Comparison of ENCODE assay signal across 14 cellular contexts in the genomic region with DNA sequence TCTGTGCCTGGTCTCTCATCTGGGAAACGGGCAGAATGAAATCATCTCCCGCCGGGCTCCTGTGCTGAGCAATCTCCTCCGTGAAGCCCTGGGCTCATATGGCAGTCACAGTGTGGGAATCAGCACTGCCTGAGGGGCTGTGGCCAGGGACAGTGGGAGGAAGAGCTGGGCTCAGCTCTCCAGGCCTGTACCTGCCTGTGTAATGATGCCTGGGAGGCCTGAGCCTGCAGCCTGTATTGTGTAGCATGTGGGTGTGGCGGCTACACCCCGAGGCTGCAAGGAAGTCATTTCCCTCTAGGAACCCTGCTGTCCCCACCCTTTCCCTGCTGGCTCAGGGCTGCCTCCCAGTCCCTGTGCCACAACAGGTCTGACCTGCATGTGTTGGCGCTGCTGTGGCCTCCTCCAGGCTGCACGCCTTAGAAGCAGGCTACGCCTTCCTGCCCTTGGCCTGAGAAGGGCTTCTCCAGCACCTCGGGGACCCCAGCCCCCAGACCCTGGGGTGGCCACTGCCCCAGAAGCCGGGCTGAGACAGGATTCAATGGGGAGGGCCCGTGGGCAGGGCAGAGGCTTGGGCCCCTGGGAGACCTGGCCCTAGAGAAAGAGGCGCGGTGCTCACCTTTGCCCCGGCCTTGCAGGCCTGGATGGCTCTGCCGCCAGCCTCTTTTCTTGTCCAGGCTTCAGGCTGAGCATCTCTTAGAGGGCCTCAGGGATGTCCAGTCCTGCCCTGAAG. TPM values are rescaled to one million over a fixed set of nuclear protein-coding genes. Genes with fewer than 3 reads are reported as not detected.
DNase-seq lines count a peak whose midpoint lies in the region; FAIRE-seq and TF ChIP-seq lines count a peak whose summit lies in the region.
"Had no signal": no experiment of that assay in that cellular context is flagged by ENCODE, and none has a peak within 500 bp of the region (broad histone marks: within the 10 kb centered on the region; RNA-seq: fewer than 3 reads in every experiment).

No MANE protein-coding gene starts in this region.

- no peak for TF ChIP-seq POLR2A in H54 (IDR thresholded peaks at IDR 0.05; ENCODE audit: low read depth, low read length)
- TF ChIP-seq POLR2A in prostate gland (IDR thresholded peaks at IDR 0.05): peak; percentile 73

- TF ChIP-seq CTCF in glutamatergic neuron (IDR thresholded peaks at IDR 0.05; ENCODE audit: partially characterized antibody, unreplicated experiment) (no peak), prostate gland (IDR thresholded peaks at IDR 0.05) (peak in 1 of 4 experiments; percentile 21)

- no peak overlapping the region for H3K27ac Mint-ChIP-seq in glutamatergic neuron (ENCODE audit: unreplicated experiment)

- H3K27me3 Mint-ChIP-seq in glutamatergic neuron (ENCODE audit: unreplicated experiment): peaks cover 6% of the 10 kb centered on the region

- peak; percentile 78 for DNase-seq in H54 (ENCODE audit: insufficient read length, low spot score)
- DNase-seq in SW480 (ENCODE audit: low spot score): peak; percentile 75
- peak; percentile 29 for DNase-seq in glutamatergic neuron
- DNase-seq in prostate gland (ENCODE audit: low spot score): peak; percentile 65
- no peak for DNase-seq in GOT3 (lab: John Stamatoyannopoulos, UW)
- no peak for DNase-seq in superior temporal gyrus (ENCODE audit: extremely low spot score)
- DNase-seq in SHP77 (lab: John Stamatoyannopoulos, UW): no peak
- no peak for DNase-seq in activated CD8-positive, alpha-beta memory T cell treated with anti-CD3 and anti-CD28 coated beads for 24 hours
- DNase-seq: activated CD8-positive, alpha-beta memory T cell treated with anti-CD3 and anti-CD28 coated beads, Interleukin-2, amount 50 U/mL, for 48 hours; aorta; kidney glomerular epithelial cell; NCI-H1105 treated with DMSO at 0.1 percent for 48 hours had no signal

- H3K9me3 ChIP-seq in prostate gland: no peaks in the 10 kb centered on the region

- H3K9me3 Mint-ChIP-seq in glutamatergic neuron (ENCODE audit: unreplicated experiment): peaks cover 2% of the 10 kb centered on the region

- H3K36me3 ChIP-seq in prostate gland: no peaks in the 10 kb centered on the region

- H3K4me3 Mint-ChIP-seq in glutamatergic neuron (ENCODE audit: unreplicated experiment): no peak overlapping the region

- no peaks in the 10 kb centered on the region for H3K36me3 Mint-ChIP-seq in glutamatergic neuron (ENCODE audit: unreplicated experiment)

- H3K27ac ChIP-seq in prostate gland: peak overlapping the region; percentile 70 to 82
- H3K27ac ChIP-seq: parathyroid adenoma had no signal

- H3K27me3 ChIP-seq in prostate gland (replicated peaks; ENCODE audit: insufficient read depth): no peaks in the 10 kb centered on the region

- H3K4me1 Mint-ChIP-seq in glutamatergic neuron (ENCODE audit: low read depth, unreplicated experiment): no peaks in the 10 kb centered on the region

- intact Hi-C loops in prostate gland (cut with DNase I): no loop called here

- H3K4me3 ChIP-seq in prostate gland: peak overlapping the region; percentile 34 to 53

- FAIRE-seq in H54 (lab: Jason Lieb, UNC): peak; percentile 41
- FAIRE-seq: TTC549 had no signal

- H3K4me1 ChIP-seq in prostate gland (replicated peaks): peaks cover 2% of the 10 kb centered on the region
- H3K4me1 ChIP-seq: parathyroid adenoma had no signal

- WGBS in prostate gland: 51% methylated on average over 11 of the region's 16 CpGs

RNA-seq across cellular contexts. Expression of gene ITGB4, which starts 2.1 kb away (rescaled TPM):
- total RNA-seq in glutamatergic neuron (ENCODE audit: unreplicated experiment) (not detected), prostate gland (100 to 1,000 TPM in 1 of 2 donors, 10 to 100 TPM in 1; 81.0 to 105 TPM)

RNA-seq across cellular contexts. Expression of gene GALK1, which starts 41.6 kb away (rescaled TPM):
- total RNA-seq in glutamatergic neuron (ENCODE audit: unreplicated experiment) (18.2 TPM), prostate gland (10 to 100 TPM; 28.1 to 28.5 TPM)

RNA-seq across cellular contexts. Expression of gene SAP30BP, which starts 56.2 kb away (rescaled TPM):
- 115 TPM for total RNA-seq in glutamatergic neuron (ENCODE audit: unreplicated experiment)
- 10 to 100 TPM; 50.4 to 72.3 TPM for total RNA-seq in prostate gland

RNA-seq across cellular contexts. Expression of gene RECQL5, which starts 56.4 kb away (rescaled TPM):
- 49.8 TPM for total RNA-seq in glutamatergic neuron (ENCODE audit: unreplicated experiment)
- 100 to 1,000 TPM in 1 of 2 donors, 10 to 100 TPM in 1; 33.6 to 132 TPM for total RNA-seq in prostate gland

Comparison
In these comparisons a context has a peak if more than half of its experiments do, and no peak if none do; other contexts are left out.
1. DNase-seq: peak in H54 (single experiment), SW480 (single experiment), glutamatergic neuron (single experiment) and prostate gland (single experiment); none in GOT3 (single experiment), superior temporal gyrus (single experiment), SHP77 (0 of 2) and activated CD8-positive, alpha-beta memory T cell treated with anti-CD3 and anti-CD28 coated beads for 24 hours (single experiment).
2. RNA of gene ITGB4, which starts 2.1 kb away (total RNA-seq): 81.0 to 105 TPM in prostate gland; not detected in glutamatergic neuron (single experiment); every median in the first group is over 10 times any median in the second.